In genomic region chr14:102495482-102496330, GRCh38 we compare ENCODE assay signal across 26 cellular contexts.
"Had no signal": no experiment of that assay in that cellular context is flagged by ENCODE, and none has a peak within 500 bp of the region (broad histone marks: within the 10 kb centered on the region; RNA-seq: fewer than 3 reads in every experiment).

No MANE protein-coding gene starts in this region.

- H3K27me3 Mint-ChIP-seq: activated CD4-positive, alpha-beta T cell treated with anti-CD3 and anti-CD28 coated beads for 36 hours; activated CD8-positive, alpha-beta T cell treated with anti-CD3 and anti-CD28 coated beads for 36 hours; activated naive CD4-positive, alpha-beta T cell treated with anti-CD3 and anti-CD28 coated beads, Interleukin-2, amount 50 U/mL, for 24 hours; activated naive CD8-positive, alpha-beta T cell treated with anti-CD3 and anti-CD28 coated beads, Interleukin-2, amount 50 U/mL, for 24 hours had no signal

- H3K4me1 Mint-ChIP-seq: activated naive CD4-positive, alpha-beta T cell treated with anti-CD3 and anti-CD28 coated beads, Interleukin-2, amount 50 U/mL, for 24 hours had no signal

- H3K9me3 ChIP-seq: ascending aorta, body of pancreas had no signal

- H3K9me3 Mint-ChIP-seq: activated CD8-positive, alpha-beta T cell treated with anti-CD3 and anti-CD28 coated beads for 36 hours; activated naive CD4-positive, alpha-beta T cell treated with anti-CD3 and anti-CD28 coated beads, Interleukin-2, amount 50 U/mL, for 24 hours; activated naive CD8-positive, alpha-beta T cell treated with anti-CD3 and anti-CD28 coated beads, Interleukin-2, amount 50 U/mL, for 24 hours; activated T-cell treated with anti-CD3 and anti-CD28 coated beads, Interleukin-2, amount 50 U/mL, for 72 hours had no signal

- H3K36me3 Mint-ChIP-seq: activated naive CD4-positive, alpha-beta T cell treated with anti-CD3 and anti-CD28 coated beads, Interleukin-2, amount 50 U/mL, for 24 hours had no signal

- H3K4me2 ChIP-seq: KMS-11 had no signal

- H3K4me1 ChIP-seq: body of pancreas had no signal

- H3K27ac ChIP-seq: ascending aorta, body of pancreas, KMS-11, SK-N-MC, VCaP had no signal

- H3K4me3 ChIP-seq: ascending aorta, body of pancreas, SK-N-MC had no signal

- ATAC-seq: activated CD4-positive, alpha-beta T cell treated with anti-CD3 and anti-CD28 coated beads for 36 hours; activated CD8-positive, alpha-beta T cell treated with anti-CD3 and anti-CD28 coated beads for 36 hours; activated naive CD8-positive, alpha-beta T cell treated with anti-CD3 and anti-CD28 coated beads, Interleukin-2, amount 50 U/mL, for 24 hours; activated T-cell treated with anti-CD3 and anti-CD28 coated beads, Interleukin-2, amount 50 U/mL, for 72 hours; body of pancreas; Right ventricle myocardium inferior had no signal

- H3K9ac ChIP-seq: KMS-11 had no signal

- DNase-seq: activated CD4-positive, alpha-beta T cell treated with anti-CD3 and anti-CD28 coated beads for 36 hours; activated CD4-positive, alpha-beta T cell treated with anti-CD3 and anti-CD28 coated beads, Interleukin-2, amount 50 U/mL, for 1 hour; activated CD8-positive, alpha-beta memory T cell treated with anti-CD3 and anti-CD28 coated beads, Interleukin-2, amount 50 U/mL, for 4 hours; activated CD8-positive, alpha-beta T cell treated with anti-CD3 and anti-CD28 coated beads for 36 hours; activated naive CD8-positive, alpha-beta T cell treated with anti-CD3 and anti-CD28 coated beads, Interleukin-2, amount 50 U/mL, for 24 hours; activated T-cell treated with anti-CD3 and anti-CD28 coated beads, Interleukin-2, amount 50 U/mL, for 72 hours; amniotic stem cell; body of pancreas; central memory CD4-positive, alpha-beta T cell; NCI-H1092; NCI-H1417 treated with DMSO at 0.1 percent for 48 hours; NCI-H1694; NCI-H2029; NCI-H2107; NCI-H345; NCI-H510A; NCI-H526 treated with DMSO at 0.1 percent for 48 hours; NCI-H82; T-helper 1 cell had no signal

- FAIRE-seq: bronchial epithelial cell had no signal

- H3K4me3 Mint-ChIP-seq: activated CD4-positive, alpha-beta T cell treated with anti-CD3 and anti-CD28 coated beads for 36 hours; activated CD8-positive, alpha-beta T cell treated with anti-CD3 and anti-CD28 coated beads for 36 hours; activated naive CD4-positive, alpha-beta T cell treated with anti-CD3 and anti-CD28 coated beads, Interleukin-2, amount 50 U/mL, for 24 hours; activated naive CD8-positive, alpha-beta T cell treated with anti-CD3 and anti-CD28 coated beads, Interleukin-2, amount 50 U/mL, for 24 hours; activated T-cell treated with anti-CD3 and anti-CD28 coated beads, Interleukin-2, amount 50 U/mL, for 72 hours had no signal

- H3K27me3 ChIP-seq: ascending aorta, body of pancreas had no signal

- H3K27ac Mint-ChIP-seq: activated CD4-positive, alpha-beta T cell treated with anti-CD3 and anti-CD28 coated beads for 36 hours; activated CD8-positive, alpha-beta T cell treated with anti-CD3 and anti-CD28 coated beads for 36 hours; activated naive CD4-positive, alpha-beta T cell treated with anti-CD3 and anti-CD28 coated beads, Interleukin-2, amount 50 U/mL, for 24 hours; activated naive CD8-positive, alpha-beta T cell treated with anti-CD3 and anti-CD28 coated beads, Interleukin-2, amount 50 U/mL, for 24 hours; activated T-cell treated with anti-CD3 and anti-CD28 coated beads, Interleukin-2, amount 50 U/mL, for 72 hours had no signal
